ENCODE assay signal across 20 cellular contexts in genomic region chr4:161382655-161383054, GRCh38.
"Had no signal": no experiment of that assay in that cellular context is flagged by ENCODE, and none has a peak within 500 bp of the region (broad histone marks: within the 10 kb centered on the region; RNA-seq: fewer than 3 reads in every experiment).

No MANE protein-coding gene starts in this region.

- H3K4me1 ChIP-seq: Peyer's patch, SJCRH30 had no signal

- H3K9me3 ChIP-seq: Peyer's patch, SJCRH30 had no signal

- H3K36me3 ChIP-seq: Peyer's patch, SJCRH30 had no signal

- DNase-seq: KBM-7, MV-4-11, NCI-H1048, NCI-H1105, NCI-H1417, NCI-H146, NCI-H1694 treated with DMSO at 0.1 percent for 48 hours, NCI-H1930, NCI-H2081, NCI-H2107, NCI-H2227 treated with DMSO at 0.1 percent for 48 hours, NCI-H524, NCI-H526 treated with DMSO at 0.1 percent for 48 hours, NCI-H748 treated with DMSO at 0.1 percent for 48 hours, PC-9, Peyer's patch, SHP77 treated with DMSO at 0.1 percent for 48 hours, SJCRH30 had no signal

- H2AFZ ChIP-seq: PC-9 had no signal

- H3K27me3 ChIP-seq: Peyer's patch, SJCRH30 had no signal

- H3K4me3 ChIP-seq: PC-9, Peyer's patch, SJCRH30 had no signal

- H3K4me2 ChIP-seq: PC-9 had no signal

- ATAC-seq: Right ventricle myocardium inferior, SK-N-SH treated with all-trans-retinoic acid at 6 μM for 48 hours had no signal

- H3K27ac ChIP-seq: PC-9, Peyer's patch, SJCRH30 had no signal
